ENCODE assay signal across 28 cellular contexts in the genomic region with DNA sequence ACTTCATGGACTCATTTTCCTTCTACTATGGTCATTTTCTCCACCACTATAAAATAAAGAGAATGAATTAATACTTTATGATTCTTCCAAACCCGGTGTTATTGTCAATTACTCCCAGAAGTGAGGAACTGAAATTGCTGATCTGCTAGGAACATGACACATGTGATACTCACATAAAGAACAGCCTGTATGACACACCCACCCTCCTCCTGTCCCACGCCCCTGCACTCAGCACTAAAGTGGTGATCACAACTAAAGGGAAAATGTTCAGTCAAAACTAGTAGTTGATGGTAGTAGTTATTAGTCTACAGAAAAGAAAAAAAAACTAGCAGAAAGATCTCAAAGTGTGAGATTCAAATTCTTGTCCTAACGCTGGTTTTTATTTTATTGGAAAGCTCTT.
"Had no signal": no experiment of that assay in that cellular context is flagged by ENCODE, and none has a peak within 500 bp of the region (broad histone marks: within the 10 kb centered on the region; RNA-seq: fewer than 3 reads in every experiment).

No MANE protein-coding gene starts in this region.

- H3K4me1 Mint-ChIP-seq: activated B cell treated with CpG ODN at 0.5 μM for 24 hours; activated CD4-positive, alpha-beta memory T cell treated with anti-CD3 and anti-CD28 coated beads, Interleukin-2, amount 10 ng/mL, durations not matched to agents 7 days and 5 days; activated CD8-positive, alpha-beta memory T cell treated with anti-CD3 and anti-CD28 coated beads, Interleukin-2, amount 10 ng/mL, durations not matched to agents 7 days and 5 days; brain had no signal

- ATAC-seq: activated CD8-positive, alpha-beta memory T cell treated with anti-CD3 and anti-CD28 coated beads, Interleukin-2, amount 10 ng/mL, durations not matched to agents 7 days and 5 days; activated naive CD4-positive, alpha-beta T cell treated with anti-CD3 and anti-CD28 coated beads, Interleukin-2, amount 50 U/mL, for 72 hours; Panc1 had no signal

- DNase-seq: activated B cell treated with CpG ODN at 0.5 μM for 24 hours; activated CD4-positive, alpha-beta memory T cell treated with anti-CD3 and anti-CD28 coated beads, Interleukin-2, amount 10 ng/mL, durations not matched to agents 7 days and 5 days; activated CD4-positive, alpha-beta T cell treated with anti-CD3 and anti-CD28 coated beads for 4 hours; activated CD4-positive, CD25-positive, alpha-beta regulatory T cell treated with anti-CD3 and anti-CD28 coated beads, Interleukin-2, amount 50 U/mL, for 72 hours; activated CD8-positive, alpha-beta memory T cell treated with anti-CD3 and anti-CD28 coated beads for 24 hours; activated CD8-positive, alpha-beta memory T cell treated with anti-CD3 and anti-CD28 coated beads, Interleukin-2, amount 10 ng/mL, durations not matched to agents 7 days and 5 days; activated CD8-positive, alpha-beta memory T cell treated with anti-CD3 and anti-CD28 coated beads, Interleukin-2, amount 50 U/mL, for 48 hours; activated gamma-delta T cell; activated naive CD4-positive, alpha-beta T cell treated with Interleukin-2 at 50 U/mL for 16 hours; activated T-cell treated with anti-CD3 and anti-CD28 coated beads, Interleukin-2, amount 50 U/mL, for 48 hours; anterior cingulate cortex; cerebellar nuclear complex; cortex of kidney; NCI-H1105; NCI-H1417 treated with DMSO at 0.1 percent for 48 hours; NCI-H187 treated with DMSO at 0.1 percent for 48 hours; NCI-H2081; NCI-H2171 treated with DMSO at 0.1 percent for 48 hours; NCI-H2227 treated with DMSO at 0.1 percent for 48 hours; NCI-H446; NCI-H510A treated with DMSO at 0.1 percent for 48 hours; NCI-H526 treated with DMSO at 0.1 percent for 48 hours; NK-92 treated with Interleukin-12 subunit alpha and Interleukin-12 subunit beta, amount 100 ng/mL, for 24 hours; SJCRH30 had no signal

- H3K27ac Mint-ChIP-seq: activated B cell treated with CpG ODN at 0.5 μM for 24 hours; activated CD4-positive, alpha-beta memory T cell treated with anti-CD3 and anti-CD28 coated beads, Interleukin-2, amount 10 ng/mL, durations not matched to agents 7 days and 5 days; activated CD8-positive, alpha-beta memory T cell treated with anti-CD3 and anti-CD28 coated beads, Interleukin-2, amount 10 ng/mL, durations not matched to agents 7 days and 5 days; activated naive CD4-positive, alpha-beta T cell treated with anti-CD3 and anti-CD28 coated beads, Interleukin-2, amount 50 U/mL, for 72 hours; brain; T-helper 2 cell treated with Interferon-gamma antibody and Interleukin-4, amounts not matched to agents 5 μg/mL and 100 μg/mL, for 36 hours had no signal

- H3K36me3 Mint-ChIP-seq: activated CD8-positive, alpha-beta memory T cell treated with anti-CD3 and anti-CD28 coated beads, Interleukin-2, amount 10 ng/mL, durations not matched to agents 7 days and 5 days; activated naive CD4-positive, alpha-beta T cell treated with anti-CD3 and anti-CD28 coated beads, Interleukin-2, amount 50 U/mL, for 72 hours; brain had no signal

- H3K27me3 Mint-ChIP-seq: activated B cell treated with CpG ODN at 0.5 μM for 24 hours; activated CD4-positive, alpha-beta memory T cell treated with anti-CD3 and anti-CD28 coated beads, Interleukin-2, amount 10 ng/mL, durations not matched to agents 7 days and 5 days; activated CD8-positive, alpha-beta memory T cell treated with anti-CD3 and anti-CD28 coated beads, Interleukin-2, amount 10 ng/mL, durations not matched to agents 7 days and 5 days; brain had no signal

- H3K4me3 Mint-ChIP-seq: activated B cell treated with CpG ODN at 0.5 μM for 24 hours; activated CD4-positive, alpha-beta memory T cell treated with anti-CD3 and anti-CD28 coated beads, Interleukin-2, amount 10 ng/mL, durations not matched to agents 7 days and 5 days; activated CD8-positive, alpha-beta memory T cell treated with anti-CD3 and anti-CD28 coated beads, Interleukin-2, amount 10 ng/mL, durations not matched to agents 7 days and 5 days; brain; T-helper 2 cell treated with Interferon-gamma antibody and Interleukin-4, amounts not matched to agents 5 μg/mL and 100 μg/mL, for 36 hours had no signal
